15 cellular contexts compared by ENCODE assay signal in the genomic region with DNA sequence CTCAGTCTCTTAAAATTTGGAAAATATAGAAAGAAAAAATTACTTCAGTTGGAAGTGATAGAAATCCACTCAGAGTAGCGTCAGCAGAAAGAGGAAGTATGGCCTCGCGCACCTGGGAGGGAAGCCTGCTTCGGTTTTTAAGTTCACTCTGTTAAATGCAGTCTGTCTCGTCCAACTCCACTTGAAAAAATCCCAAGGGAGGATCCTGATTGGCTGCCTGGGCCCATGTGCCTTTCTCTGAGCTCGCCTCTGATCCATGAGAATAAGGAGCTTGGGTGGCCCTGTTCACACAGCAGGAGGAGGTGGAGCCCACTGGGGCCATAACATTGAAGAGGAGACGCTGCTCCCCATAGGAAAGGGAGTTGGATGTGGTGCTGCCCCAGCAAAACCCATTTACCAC. TPM values are rescaled to one million over a fixed set of nuclear protein-coding genes. Genes with fewer than 3 reads are reported as not detected.
DNase-seq lines count a peak whose midpoint lies in the region; ATAC-seq, FAIRE-seq and TF ChIP-seq lines count a peak whose summit lies in the region.
"Had no signal": no experiment of that assay in that cellular context is flagged by ENCODE, and none has a peak within 500 bp of the region (broad histone marks: within the 10 kb centered on the region; RNA-seq: fewer than 3 reads in every experiment).

No MANE protein-coding gene starts in this region.

- no peaks in the 10 kb centered on the region for H3K36me3 ChIP-seq in OCI-LY3 (replicated peaks; ENCODE audit: low read depth, low read length)
- H3K36me3 ChIP-seq in HepG2 (replicated peaks in 1 of 2; ENCODE audit: control insufficient read depth in 1 of 2, insufficient read depth in 2 of 2, low read length in 2 of 2), result peaks cover 20 to 26% of the 10 kb centered on the region in 2 experiments; a peak in 4 of 5 replicates

- TF ChIP-seq POLR2A in HepG2 (IDR thresholded peaks at IDR 0.05; ENCODE audit: insufficient read depth in 1 of 2, low read depth in 2 of 2, low read length in 2 of 2), result no peak

- CTCF ChIA-PET in HepG2 (lab: Yijun Ruan, JAX; ENCODE audit: low intra/inter-chr PET ratio, low total read pairs), result no interaction called here

- ATAC-seq in HG03354 (IDR thresholded peaks at IDR 0.05; ENCODE audit: poor library complexity, severe bottlenecking, unreplicated experiment) (peak; percentile 64), HepG2 (peak; percentile 46)

- BruUV-seq in HepG2 (replicated peaks; lab: Mats Ljungman, UMichigan), result no TSS peak

- in situ Hi-C loops in HepG2 (cut with HindIII; ENCODE audit: extremely low pct_ligation_motif_present, low pct_unique_long_range_greater_than_20kb), result no loop called here

- intact Hi-C loops in HepG2 (cut with micrococcal nuclease; ENCODE audit: unreplicated experiment), result no loop called here

- H3K4me2 ChIP-seq in OCI-LY3 (ENCODE audit: low read length) (peak overlapping the region; percentile 52), HepG2 (ENCODE audit: low read depth, low read length) (no peak overlapping the region)

- POLR2A ChIA-PET in HepG2 (lab: Yijun Ruan, JAX), result interaction anchor here (0.7 to 1.3 kb wide), 2 partner anchors 13 to 79 kb away, joined by 3 to 5 read pairs; no protein-coding TSS in a partner anchor

- H3K4me1 ChIP-seq in OCI-LY3 (ENCODE audit: low read length) (peaks cover 15% of the 10 kb centered on the region), HepG2 (ENCODE audit: insufficient read depth, low read length) (peaks cover 10% of the 10 kb centered on the region)

- H2AFZ ChIP-seq in OCI-LY3 (ENCODE audit: low read depth, low read length), result peak overlapping the region; percentile 69; the same call in 1 of the 2 replicates
- H2AFZ ChIP-seq in HepG2 (ENCODE audit: low read length), result no peak overlapping the region

- peak; percentile 62 for DNase-seq in DMS 273 (lab: John Stamatoyannopoulos, UW; ENCODE audit: unreplicated experiment)
- DNase-seq in DMS 273 treated with DMSO at 0.1 percent for 48 hours (lab: John Stamatoyannopoulos, UW), result no peak
- DNase-seq in HepG2 (ENCODE audit: low spot score), result no peak
- DNase-seq in NK-92 (lab: John Stamatoyannopoulos, UW; ENCODE audit: unreplicated experiment), result no peak
- no peak for DNase-seq in mucosa of gallbladder (ENCODE audit: low spot score)
- DNase-seq in ecto neural progenitor cell (ENCODE audit: low spot score), result no peak
- DNase-seq: activated CD4-positive, alpha-beta T cell treated with anti-CD3 and anti-CD28 coated beads for 4 hours; DND-41; immature natural killer cell; NCI-H1105 treated with DMSO at 0.1 percent for 48 hours; nephron progenitor cell had no signal

- 0 out of 2 replicates have a peak overlapping the region, but pooled peaks have one; percentile 15 for H3K9ac ChIP-seq in OCI-LY3 (ENCODE audit: low read length)
- no peak overlapping the region for H3K9ac ChIP-seq in HepG2 (ENCODE audit: insufficient read depth, low read depth, low read length)

- H3K79me2 ChIP-seq in OCI-LY3 (ENCODE audit: low read length) (no peaks in the 10 kb centered on the region), HepG2 (ENCODE audit: insufficient read depth, low read length) (no peaks in the 10 kb centered on the region)

- no peak for FAIRE-seq in HepG2 (lab: Jason Lieb, UNC)

- WGBS in HepG2 (ENCODE audit: low lambda C conversion rate), result 62% methylated on average over 7 of the region's 7 CpGs

- TF ChIP-seq RAD21 in HepG2 (CRISPR knock-in tag; IDR thresholded peaks at IDR 0.05), result no peak

- TF ChIP-seq EP300 in HepG2 (IDR thresholded peaks at IDR 0.05; ENCODE audit: low read depth in 2 of 2, low read length in 2 of 2), result no peak
- TF ChIP-seq EP300 in HepG2 (CRISPR knock-in tag; IDR thresholded peaks at IDR 0.05; ENCODE audit: borderline replicate concordance), result no peak

- H3K27me3 ChIP-seq in OCI-LY3 (ENCODE audit: low read depth, low read length) (no peaks in the 10 kb centered on the region), HepG2 (ENCODE audit: control insufficient read depth in 1 of 2, insufficient read depth in 2 of 2, low read length in 2 of 2) (no peaks in the 10 kb centered on the region)

- no peaks in the 10 kb centered on the region for H3K9me3 ChIP-seq in OCI-LY3 (ENCODE audit: insufficient read depth, low read length)
- H3K9me3 ChIP-seq in HepG2 (ENCODE audit: low read length), result no peaks in the 10 kb centered on the region

- no peak overlapping the region for H3K27ac ChIP-seq in OCI-LY3 (ENCODE audit: low read length)
- no peak overlapping the region for H3K27ac ChIP-seq in HepG2 (ENCODE audit: extremely low read length, insufficient read depth, low read length)
- H3K27ac ChIP-seq: 22Rv1, skin epidermis had no signal

- H3K4me3 ChIP-seq in OCI-LY3 (ENCODE audit: low read length) (peak overlapping the region; percentile 44), HepG2 (replicated peaks in 1 of 3; ENCODE audit: insufficient read depth in 1 of 3, low read depth in 2 of 3, low read length in 3 of 3) (no peak overlapping the region)
- H3K4me3 ChIP-seq: skin epidermis had no signal

- H4K20me1 ChIP-seq in OCI-LY3 (ENCODE audit: insufficient read depth, low read length) (no peaks in the 10 kb centered on the region), HepG2 (ENCODE audit: insufficient read depth, low read length) (peaks cover 13% of the 10 kb centered on the region; the same call in 1 of the 2 replicates)

- TF ChIP-seq CTCF in OCI-LY3 (IDR thresholded peaks at IDR 0.05; ENCODE audit: low read depth, low read length) (no peak), HepG2 (CRISPR knock-in tag; IDR thresholded peaks at IDR 0.05) (no peak)

TF ChIP-seq in HepG2, 621 proteins besides CTCF, POLR2A, EP300 and RAD21 (continues in another document):
- 0 out of 2 replicates have a peak, but pooled peaks have one; percentile 24 for TF ChIP-seq GMEB1 (CRISPR knock-in tag; IDR thresholded peaks at IDR 0.05; ENCODE audit: borderline replicate concordance)

RNA-seq across cellular contexts. Expression of gene DNAJA2, which starts 40.7 kb away (rescaled TPM):
- total RNA-seq in HepG2 (2016; rRNA removed; fragmentation: Illumina TruSeq; extraction: Trizol) (176 and 181 TPM in 2 replicates), mucosa of gallbladder (62.8 TPM)
- total RNA-seq in HepG2 (2016; cell fraction: cytosol; rRNA removed; fragmentation: Illumina TruSeq; extraction: Trizol; ENCODE audit: low read depth), result 47.3 and 50.8 TPM in 2 replicates
- 176 and 177 TPM in 2 replicates for total RNA-seq in HepG2 (2016; cell fraction: insoluble cytoplasmic fraction; rRNA removed; fragmentation: Illumina TruSeq; extraction: Trizol)
- 92.5 and 108 TPM in 2 replicates for total RNA-seq in HepG2 (2016; cell fraction: membrane; rRNA removed; fragmentation: Illumina TruSeq; extraction: Trizol)
- 65.1 and 73.4 TPM in 2 replicates for total RNA-seq in HepG2 (2016; cell fraction: nucleus; rRNA removed; fragmentation: Illumina TruSeq; extraction: Trizol)
- polyA plus RNA-seq in HepG2 (2011; rRNA removed), result 22.0 and 25.4 TPM in 2 replicates
- polyA plus RNA-seq in HepG2 (2011; cell fraction: cytosol; rRNA removed), result 10.6 and 19.4 TPM in 2 replicates
- 9.5 and 13.3 TPM in 2 replicates for polyA plus RNA-seq in HepG2 (2011; cell fraction: nucleus; rRNA removed)
- polyA plus RNA-seq in HepG2 (2012), result 107 and 109 TPM in 2 replicates
- polyA plus RNA-seq in HepG2 (2016; cell fraction: cytosol; fragmentation: Illumina TruSeq; extraction: Trizol; ENCODE audit: low read depth), result 27.5 and 27.6 TPM in 2 replicates
- polyA plus RNA-seq in HepG2 (2016; cell fraction: insoluble cytoplasmic fraction; fragmentation: Illumina TruSeq; extraction: Trizol; ENCODE audit: low read depth), result 139 and 148 TPM in 2 replicates
- polyA plus RNA-seq in HepG2 (2016; cell fraction: membrane; fragmentation: Illumina TruSeq; extraction: Trizol; ENCODE audit: low read depth), result 41.2 and 43.1 TPM in 2 replicates
- 78.3 and 82.7 TPM in 2 replicates for polyA plus RNA-seq in HepG2 (2016; cell fraction: nucleus; fragmentation: Illumina TruSeq; extraction: Trizol; ENCODE audit: insufficient read depth, low read depth)
- polyA minus RNA-seq in HepG2 (2011; rRNA and poly(A)+ RNA removed; ENCODE audit: low replicate concordance), result 17.9 and 28.5 TPM in 2 replicates
- 57.4 and 64.5 TPM in 2 replicates for polyA minus RNA-seq in HepG2 (2011; cell fraction: cytosol; rRNA and poly(A)+ RNA removed)
- 42.6 and 54.6 TPM in 2 replicates for polyA minus RNA-seq in HepG2 (2011; cell fraction: nucleus; rRNA and poly(A)+ RNA removed)

RNA-seq across cellular contexts. Expression of gene GPT2, which starts 48.6 kb away (rescaled TPM):
- 130 and 138 TPM in 2 replicates for total RNA-seq in HepG2 (2016; rRNA removed; fragmentation: Illumina TruSeq; extraction: Trizol)
- total RNA-seq in HepG2 (2016; cell fraction: cytosol; rRNA removed; fragmentation: Illumina TruSeq; extraction: Trizol; ENCODE audit: low read depth), result 22.1 and 23.2 TPM in 2 replicates
- total RNA-seq in HepG2 (2016; cell fraction: insoluble cytoplasmic fraction; rRNA removed; fragmentation: Illumina TruSeq; extraction: Trizol), result 114 and 146 TPM in 2 replicates
- 63.0 and 65.0 TPM in 2 replicates for total RNA-seq in HepG2 (2016; cell fraction: membrane; rRNA removed; fragmentation: Illumina TruSeq; extraction: Trizol)
- 59.4 and 71.5 TPM in 2 replicates for total RNA-seq in HepG2 (2016; cell fraction: nucleus; rRNA removed; fragmentation: Illumina TruSeq; extraction: Trizol)
- polyA plus RNA-seq in HepG2 (2011; rRNA removed), result 267 and 269 TPM in 2 replicates
- polyA plus RNA-seq in HepG2 (2011; cell fraction: cytosol; rRNA removed), result 182 and 277 TPM in 2 replicates
- 334 and 385 TPM in 2 replicates for polyA plus RNA-seq in HepG2 (2011; cell fraction: nucleus; rRNA removed)
- 220 and 249 TPM in 2 replicates for polyA plus RNA-seq in HepG2 (2012)
- 21.5 and 27.7 TPM in 2 replicates for polyA plus RNA-seq in HepG2 (2016; cell fraction: cytosol; fragmentation: Illumina TruSeq; extraction: Trizol; ENCODE audit: low read depth)
- 122 and 156 TPM in 2 replicates for polyA plus RNA-seq in HepG2 (2016; cell fraction: insoluble cytoplasmic fraction; fragmentation: Illumina TruSeq; extraction: Trizol; ENCODE audit: low read depth)
- polyA plus RNA-seq in HepG2 (2016; cell fraction: membrane; fragmentation: Illumina TruSeq; extraction: Trizol; ENCODE audit: low read depth), result 42.5 and 45.9 TPM in 2 replicates
- polyA plus RNA-seq in HepG2 (2016; cell fraction: nucleus; fragmentation: Illumina TruSeq; extraction: Trizol; ENCODE audit: insufficient read depth, low read depth), result 148 and 163 TPM in 2 replicates
- polyA minus RNA-seq in HepG2 (2011; rRNA and poly(A)+ RNA removed; ENCODE audit: low replicate concordance), result 33.0 and 786 TPM in 2 replicates
- polyA minus RNA-seq in HepG2 (2011; cell fraction: cytosol; rRNA and poly(A)+ RNA removed), result 198 TPM in 2 replicates
- 79.2 and 86.4 TPM in 2 replicates for polyA minus RNA-seq in HepG2 (2011; cell fraction: nucleus; rRNA and poly(A)+ RNA removed)
- total RNA-seq in mucosa of gallbladder, result 44.7 TPM
